In genomic region chr3:34957707-34958106, GRCh38 we compare ENCODE assay signal across 19 cellular contexts.
DNase-seq lines count a peak whose midpoint lies in the region; ATAC-seq and TF ChIP-seq lines count a peak whose summit lies in the region.
"Had no signal": no experiment of that assay in that cellular context is flagged by ENCODE, and none has a peak within 500 bp of the region (broad histone marks: within the 10 kb centered on the region; RNA-seq: fewer than 3 reads in every experiment).

No MANE protein-coding gene starts in this region.

- H3K27ac ChIP-seq in HL-60 (replicated peaks), result peak overlapping the region; percentile 24; the same call in 1 of the 2 replicates
- H3K27ac ChIP-seq in left lung, result no peak overlapping the region
- H3K27ac ChIP-seq: ascending aorta, spleen had no signal

- H3K4me3 ChIP-seq in HL-60 (replicated peaks; ENCODE audit: insufficient read depth, low read length) (no peak overlapping the region), NB4 (ENCODE audit: low read depth, low read length) (no peak overlapping the region), left lung (no peak overlapping the region)
- H3K4me3 ChIP-seq: ascending aorta, spleen had no signal

- no peaks in the 10 kb centered on the region for H3K9me3 ChIP-seq in left lung
- H3K9me3 ChIP-seq: ascending aorta had no signal

- ATAC-seq in left lung, result no peak
- ATAC-seq in GM21390 (IDR thresholded peaks at IDR 0.05; ENCODE audit: unreplicated experiment), result no peak
- no peak for ATAC-seq in omental fat pad (ENCODE audit: low FRiP score)
- ATAC-seq: activated CD8-positive, alpha-beta T cell treated with anti-CD3 and anti-CD28 coated beads, Interleukin-2, amount 10 ng/mL, durations not matched to agents 7 days and 5 days had no signal

- TF ChIP-seq CTCF in HL-60 (IDR thresholded peaks at IDR 0.05; ENCODE audit: insufficient read depth, low read length), result no peak
- TF ChIP-seq CTCF in NB4 (IDR thresholded peaks at IDR 0.05; ENCODE audit: low read depth, low read length), result no peak
- no peak for TF ChIP-seq CTCF in osteocyte (IDR thresholded peaks at IDR 0.05)
- no peak for TF ChIP-seq CTCF in left lung (IDR thresholded peaks at IDR 0.05)
- no peak for TF ChIP-seq CTCF in omental fat pad (IDR thresholded peaks at IDR 0.05)

- no peak overlapping the region for H3K4me3 Mint-ChIP-seq in osteocyte (ENCODE audit: unreplicated experiment)
- H3K4me3 Mint-ChIP-seq: activated B cell treated with CpG ODN at 0.5 μM for 24 hours; activated CD8-positive, alpha-beta T cell treated with anti-CD3 and anti-CD28 coated beads, Interleukin-2, amount 10 ng/mL, durations not matched to agents 7 days and 5 days; activated naive CD4-positive, alpha-beta T cell treated with anti-CD3 and anti-CD28 coated beads for 36 hours; activated T-cell treated with anti-CD3 and anti-CD28 coated beads, Interleukin-2, amount 50 U/mL, for 24 hours; neural crest cell had no signal

- TF ChIP-seq POLR2A in NB4 (IDR thresholded peaks at IDR 0.05; ENCODE audit: extremely low read depth, insufficient read length), result no peak

- H3K4me1 ChIP-seq in left lung, result no peaks in the 10 kb centered on the region
- H3K4me1 ChIP-seq: ascending aorta, spleen had no signal

- intact Hi-C loops in left lung (cut with DNase I), result no loop called here

- H3K27me3 ChIP-seq in HL-60 (ENCODE audit: insufficient read depth, poor library complexity, severe bottlenecking), result no peaks in the 10 kb centered on the region
- H3K27me3 ChIP-seq in left lung, result no peaks in the 10 kb centered on the region
- H3K27me3 ChIP-seq: ascending aorta, spleen had no signal

- peaks cover 4% of the 10 kb centered on the region for H3K27me3 Mint-ChIP-seq in osteocyte (ENCODE audit: unreplicated experiment)
- H3K27me3 Mint-ChIP-seq: activated B cell treated with CpG ODN at 0.5 μM for 24 hours; activated T-cell treated with anti-CD3 and anti-CD28 coated beads, Interleukin-2, amount 50 U/mL, for 24 hours had no signal

- no peaks in the 10 kb centered on the region for H3K36me3 Mint-ChIP-seq in osteocyte (ENCODE audit: unreplicated experiment)

- H3K27ac Mint-ChIP-seq in osteocyte (ENCODE audit: unreplicated experiment), result peak overlapping the region; percentile 20
- H3K27ac Mint-ChIP-seq: activated B cell treated with CpG ODN at 0.5 μM for 24 hours; activated CD8-positive, alpha-beta T cell treated with anti-CD3 and anti-CD28 coated beads, Interleukin-2, amount 10 ng/mL, durations not matched to agents 7 days and 5 days; activated naive CD4-positive, alpha-beta T cell treated with anti-CD3 and anti-CD28 coated beads for 36 hours; activated T-cell treated with anti-CD3 and anti-CD28 coated beads, Interleukin-2, amount 50 U/mL, for 24 hours had no signal

- peak in 1 of 2 experiments; percentile 8 for DNase-seq in HL-60 (ENCODE audit: low read depth in 1 of 2, low spot score in 1 of 2)
- peak; percentile 19 for DNase-seq in NB4 (ENCODE audit: low read depth)
- DNase-seq in astrocyte of the hippocampus (ENCODE audit: low read depth, low spot score), result peak; percentile 87
- DNase-seq in osteocyte (ENCODE audit: extremely low spot score, unreplicated experiment), result no peak
- DNase-seq in NK-92 (lab: John Stamatoyannopoulos, UW; ENCODE audit: unreplicated experiment), result no peak
- no peak for DNase-seq in left lung
- DNase-seq in omental fat pad (ENCODE audit: low spot score), result no peak
- DNase-seq: activated B cell treated with CpG ODN at 0.5 μM for 24 hours; activated CD8-positive, alpha-beta T cell treated with anti-CD3 and anti-CD28 coated beads, Interleukin-2, amount 10 ng/mL, durations not matched to agents 7 days and 5 days; activated naive CD4-positive, alpha-beta T cell treated with anti-CD3 and anti-CD28 coated beads for 36 hours; activated T-cell treated with anti-CD3 and anti-CD28 coated beads, Interleukin-2, amount 50 U/mL, for 24 hours; DMS79 treated with DMSO at 0.1 percent for 48 hours; NCI-H1417; NCI-H748 treated with DMSO at 0.1 percent for 48 hours; SHP77; spleen had no signal

- no peaks in the 10 kb centered on the region for H3K9me3 Mint-ChIP-seq in osteocyte (ENCODE audit: unreplicated experiment)
- H3K9me3 Mint-ChIP-seq: activated B cell treated with CpG ODN at 0.5 μM for 24 hours, neural crest cell had no signal

- H3K36me3 ChIP-seq in left lung, result no peaks in the 10 kb centered on the region
- H3K36me3 ChIP-seq: ascending aorta, spleen had no signal

- H3K4me1 Mint-ChIP-seq in osteocyte (ENCODE audit: unreplicated experiment), result peaks cover 3% of the 10 kb centered on the region
- H3K4me1 Mint-ChIP-seq: activated B cell treated with CpG ODN at 0.5 μM for 24 hours had no signal

Comparison
In these comparisons a context has a peak if more than half of its experiments do, and no peak if none do; other contexts are left out.
1. DNase-seq: peak in NB4 (single experiment) and astrocyte of the hippocampus (single experiment); none in osteocyte (single experiment), NK-92 (single experiment), left lung (0 of 2) and omental fat pad (single experiment).